In the genomic region with DNA sequence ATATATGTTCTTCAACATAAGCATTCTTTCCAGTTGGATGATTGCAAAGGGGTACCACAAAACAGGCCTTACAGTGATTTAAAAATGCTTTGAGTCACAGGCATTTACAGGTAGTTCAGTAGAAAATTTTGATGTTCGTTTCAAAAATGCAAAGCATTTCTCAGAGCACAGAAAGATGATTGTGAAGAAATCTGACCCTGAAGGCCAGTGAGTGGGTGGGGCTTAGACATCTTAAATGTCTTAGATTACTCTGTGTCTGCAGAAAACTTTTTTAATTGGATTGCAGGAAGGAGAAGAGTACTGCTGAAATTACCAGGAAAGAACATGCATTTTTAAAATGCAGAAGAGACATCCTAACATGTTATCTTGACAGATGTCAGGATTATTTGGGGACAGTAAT, we compare ENCODE assay signal across 24 cellular contexts.
DNase-seq lines count a peak whose midpoint lies in the region; ATAC-seq, FAIRE-seq and TF ChIP-seq lines count a peak whose summit lies in the region.
"Had no signal": no experiment of that assay in that cellular context is flagged by ENCODE, and none has a peak within 500 bp of the region (broad histone marks: within the 10 kb centered on the region; RNA-seq: fewer than 3 reads in every experiment).

No MANE protein-coding gene starts in this region.

- no peaks in the 10 kb centered on the region for H3F3A ChIP-seq in PC-9 (ENCODE audit: insufficient read depth, low read depth)

- peaks cover 0 to 28% (median 12%) of the 10 kb centered on the region in 9 donors for H3K9me3 Mint-ChIP-seq in naive thymus-derived CD8-positive, alpha-beta T cell

- no peak overlapping the region for H3K9ac ChIP-seq in trophoblast cell (ENCODE audit: low read length)
- H3K9ac ChIP-seq: BLaER1, KMS-11 had no signal

- no CpG with 5 or more reads among the region's 1 CpG for WGBS in trophoblast cell (ENCODE audit: extremely low coverage, insufficient coverage, insufficient read length)

- no peaks in the 10 kb centered on the region for H3K27me3 Mint-ChIP-seq in naive thymus-derived CD8-positive, alpha-beta T cell
- H3K27me3 Mint-ChIP-seq: CD4-positive, alpha-beta T cell had no signal

- H3K18ac ChIP-seq in trophoblast cell (ENCODE audit: low read length) = no peak overlapping the region

- FAIRE-seq in D721Med (lab: Jason Lieb, UNC) = peak; percentile 53
- FAIRE-seq: A549, RCC 7860 had no signal

- no peak overlapping the region for H3K14ac ChIP-seq in trophoblast cell (ENCODE audit: low read length)

- H3K9me2 ChIP-seq in PC-9 (ENCODE audit: insufficient read depth) = no peaks in the 10 kb centered on the region

- no peaks in the 10 kb centered on the region for H3K9me3 ChIP-seq in trophoblast cell (ENCODE audit: insufficient read depth, low read depth, low read length)
- peaks cover 10% of the 10 kb centered on the region; the same call in 1 of the 2 replicates for H3K9me3 ChIP-seq in PC-9 (ENCODE audit: insufficient read depth, low read depth)

- peaks cover 37 to 61% (median 43%) of the 10 kb centered on the region in 3 donors for H3K36me3 Mint-ChIP-seq in naive thymus-derived CD8-positive, alpha-beta T cell

- H3K4me3 Mint-ChIP-seq in naive thymus-derived CD8-positive, alpha-beta T cell = no peak overlapping the region
- H3K4me3 Mint-ChIP-seq: CD4-positive, alpha-beta T cell had no signal

- no peak overlapping the region for H4K8ac ChIP-seq in trophoblast cell (ENCODE audit: low read depth, low read length)

- H2BK12ac ChIP-seq in trophoblast cell (ENCODE audit: low read length) = no peak overlapping the region

- DNase-seq in D721Med (ENCODE audit: insufficient read length, low spot score) (no peak), NCI-H526 treated with DMSO at 0.1 percent for 48 hours (lab: John Stamatoyannopoulos, UW) (peak; percentile 30), choroid plexus epithelial cell (ENCODE audit: low read depth) (peak; percentile 58), trophoblast cell (peak; percentile 40 to 71), AG08396 (ENCODE audit: low spot score) (no peak), SHP77 treated with DMSO at 0.1 percent for 48 hours (lab: John Stamatoyannopoulos, UW) (no peak), PC-9 (no peak)
- no peak for DNase-seq in naive thymus-derived CD8-positive, alpha-beta T cell
- DNase-seq: CD4-positive, alpha-beta T cell; GF-D8; H7; NCI-H1105; NCI-H146; NCI-H2029; NCI-H2227 treated with DMSO at 0.1 percent for 48 hours; NCI-H510A; NCI-H774; SW 1271 had no signal

- no peak overlapping the region for H4K12ac ChIP-seq in trophoblast cell (ENCODE audit: low read depth, low read length)

- no peaks in the 10 kb centered on the region for H3K4me1 Mint-ChIP-seq in naive thymus-derived CD8-positive, alpha-beta T cell

- CTCF ChIA-PET in PC-9 (lab: Charles Lee) = no interaction called here

- no peak overlapping the region for H2BK5ac ChIP-seq in trophoblast cell (ENCODE audit: low read depth, low read length, poor library complexity)

- no TSS peak for BruUV-seq in PC-9 (replicated peaks; lab: Mats Ljungman, UMichigan)

- H3K79me2 ChIP-seq in trophoblast cell (ENCODE audit: control insufficient read depth, insufficient read depth, low read length, poor library complexity) (no peaks in the 10 kb centered on the region), PC-9 (ENCODE audit: low read depth) (no peaks in the 10 kb centered on the region)

- H3K4me2 ChIP-seq in trophoblast cell (ENCODE audit: low read length) (no peak overlapping the region), PC-9 (no peak overlapping the region)
- H3K4me2 ChIP-seq: A549, BLaER1, KMS-11 had no signal

- TF ChIP-seq CTCF in D721Med (IDR thresholded peaks at IDR 0.05; ENCODE audit: insufficient read depth, missing control alignments) (no peak), choroid plexus epithelial cell (conservative IDR thresholded peaks at IDR 0.05; ENCODE audit: low read depth, low read length) (no peak), PC-9 (conservative IDR thresholded peaks at IDR 0.05) (no peak)

- no peak overlapping the region for H3K4ac ChIP-seq in trophoblast cell (ENCODE audit: low read depth, low read length)

- H4K20me1 ChIP-seq in PC-9 (ENCODE audit: insufficient read depth) = no peaks in the 10 kb centered on the region
- H4K20me1 ChIP-seq: BLaER1 had no signal

- H2AFZ ChIP-seq in trophoblast cell (ENCODE audit: insufficient read depth, low read length, poor library complexity) (no peak overlapping the region), PC-9 (no peak overlapping the region)

- H3K27ac ChIP-seq in trophoblast cell (ENCODE audit: low read depth, low read length) (no peak overlapping the region), PC-9 (no peak overlapping the region)
- H3K27ac ChIP-seq: A549, BLaER1, HL-60, KMS-11 had no signal

- no peak overlapping the region for H3K27ac Mint-ChIP-seq in naive thymus-derived CD8-positive, alpha-beta T cell
- H3K27ac Mint-ChIP-seq: CD4-positive, alpha-beta T cell had no signal

- POLR2A ChIA-PET in naive thymus-derived CD8-positive, alpha-beta T cell (lab: Charles Lee) = no interaction called here
- POLR2A ChIA-PET in PC-9 (lab: Charles Lee; ENCODE audit: unreplicated experiment) = no interaction called here

- no peak overlapping the region for H2BK120ac ChIP-seq in trophoblast cell (ENCODE audit: insufficient read depth, low read length, poor library complexity)

- H3K23ac ChIP-seq in trophoblast cell (ENCODE audit: low read length) = no peak overlapping the region

- H3K4me3 ChIP-seq in choroid plexus epithelial cell (ENCODE audit: low read depth, low read length) (no peak overlapping the region), trophoblast cell (ENCODE audit: low read depth, low read length) (no peak overlapping the region), PC-9 (no peak overlapping the region)
- H3K4me3 ChIP-seq: A549, BLaER1 had no signal

- intact Hi-C loops in PC-9 (cut with micrococcal nuclease; ENCODE audit: unreplicated experiment) = no loop called here

- H3K27me3 ChIP-seq in trophoblast cell (ENCODE audit: insufficient read depth, low read length) (no peaks in the 10 kb centered on the region), PC-9 (ENCODE audit: insufficient read depth, low read depth) (no peaks in the 10 kb centered on the region)
- H3K27me3 ChIP-seq: BLaER1 had no signal

- no peaks in the 10 kb centered on the region for H3K36me3 ChIP-seq in trophoblast cell (ENCODE audit: control insufficient read depth in 1 of 2, insufficient read depth in 2 of 2, low read length in 2 of 2)
- no peaks in the 10 kb centered on the region for H3K36me3 ChIP-seq in PC-9 (ENCODE audit: low read depth)

- H3K4me1 ChIP-seq in trophoblast cell (ENCODE audit: control insufficient read depth in 1 of 2, insufficient read depth in 2 of 2, low read length in 2 of 2) (peaks cover 0 to 2% of the 10 kb centered on the region in 2 experiments), PC-9 (replicated peaks; ENCODE audit: insufficient read depth) (no peaks in the 10 kb centered on the region)
- H3K4me1 ChIP-seq: BLaER1 had no signal

- H4K91ac ChIP-seq in trophoblast cell (ENCODE audit: low read depth, low read length) = no peak overlapping the region

- peaks cover 2% of the 10 kb centered on the region for H3K79me1 ChIP-seq in trophoblast cell (ENCODE audit: low read length)

- H2AK5ac ChIP-seq in trophoblast cell (ENCODE audit: low read length) = no peak overlapping the region

- ATAC-seq in naive thymus-derived CD8-positive, alpha-beta T cell = no peak
- ATAC-seq: A549, Right ventricle myocardium inferior had no signal

Comparison
In these comparisons a context has a peak if more than half of its experiments do, and no peak if none do; other contexts are left out.
1. DNase-seq: peak in NCI-H526 treated with DMSO at 0.1 percent for 48 hours (single experiment), choroid plexus epithelial cell (single experiment) and trophoblast cell (2 of 2); none in D721Med (single experiment), AG08396 (single experiment), SHP77 treated with DMSO at 0.1 percent for 48 hours (single experiment), naive thymus-derived CD8-positive, alpha-beta T cell (0 of 10) and PC-9 (0 of 2).